9 cellular contexts compared by ENCODE assay signal in genomic region chr4:104966349-104967033, GRCh38.
A peak's percentile ranks its signal among the peaks of the same experiment; 100 is the strongest.
DNase-seq lines count a peak whose midpoint lies in the region; ATAC-seq and TF ChIP-seq lines count a peak whose summit lies in the region.
"Had no signal": no experiment of that assay in that cellular context is flagged by ENCODE, and none has a peak within 500 bp of the region (broad histone marks: within the 10 kb centered on the region; RNA-seq: fewer than 3 reads in every experiment).

No MANE protein-coding gene starts in this region.

- H3K27ac ChIP-seq in mammary epithelial cell (ENCODE audit: insufficient read depth, low read depth, low read length), result no peak overlapping the region
- peak overlapping the region in 18 of 21 experiments; percentile 8 to 81 (median 64) for H3K27ac ChIP-seq in skin epidermis
- H3K27ac ChIP-seq: SJSA1 had no signal

- H3K4me3 ChIP-seq in mammary epithelial cell (replicated peaks in 1 of 3; ENCODE audit: insufficient read depth in 1 of 3, low read depth in 2 of 3, low read length in 3 of 3), result no peak overlapping the region
- peak overlapping the region in 1 of 7 experiments; percentile 12 for H3K4me3 ChIP-seq in skin epidermis
- H3K4me3 ChIP-seq: SJSA1 had no signal

- H3K9ac ChIP-seq in mammary epithelial cell (ENCODE audit: insufficient read depth, low read length), result no peak overlapping the region

- DNase-seq in Kasumi-1 (lab: John Stamatoyannopoulos, UW), result peak; percentile 84 to 88
- DNase-seq in mammary epithelial cell, result peak; percentile 26
- DNase-seq in mucosa of gallbladder (ENCODE audit: low spot score), result no peak
- DNase-seq in C1 segment of cervical spinal cord (lab: John Stamatoyannopoulos, UW), result no peak
- no peak for DNase-seq in GM03348 (ENCODE audit: low spot score)

- TF ChIP-seq CTCF in mammary epithelial cell (conservative IDR thresholded peaks at IDR 0.05 in 1 of 2, IDR thresholded peaks at IDR 0.05 in 1 of 2; ENCODE audit: extremely low read depth in 1 of 2, insufficient read depth in 1 of 2, low read depth in 1 of 2, low read length in 2 of 2), result no peak

- peak overlapping the region; percentile 47 for H3K4me2 ChIP-seq in mammary epithelial cell (ENCODE audit: insufficient read depth, low read depth, low read length)

- no TSS peak for BruUV-seq in mammary epithelial cell (replicated peaks; lab: Mats Ljungman, UMichigan)

- peaks cover 17% of the 10 kb centered on the region for H3K4me1 ChIP-seq in mammary epithelial cell (ENCODE audit: insufficient read depth, low read length)
- H3K4me1 ChIP-seq: SJSA1 had no signal

- 67% methylated on average over 3 of the region's 3 CpGs for WGBS in mammary epithelial cell (ENCODE audit: low coverage, missing lambda C conversion rate)

- H3K36me3 ChIP-seq in mammary epithelial cell (ENCODE audit: insufficient read depth, low read length), result no peaks in the 10 kb centered on the region
- H3K36me3 ChIP-seq: SJSA1 had no signal

- no peaks in the 10 kb centered on the region for H4K20me1 ChIP-seq in mammary epithelial cell (ENCODE audit: insufficient read depth, low read length)

- intact Hi-C loops in mammary epithelial cell (cut with micrococcal nuclease), result no loop called here

- H3K79me2 ChIP-seq in mammary epithelial cell (ENCODE audit: insufficient read depth, low read length), result no peaks in the 10 kb centered on the region

- ATAC-seq in GM18861 (IDR thresholded peaks at IDR 0.05; ENCODE audit: unreplicated experiment) (peak; percentile 98), GM21723 (IDR thresholded peaks at IDR 0.05; ENCODE audit: unreplicated experiment) (peak; percentile 96)

- CTCF ChIA-PET in mammary epithelial cell (lab: Charles Lee; ENCODE audit: low non-redundant PET), result no interaction called here

- H3K9me3 ChIP-seq in mammary epithelial cell (replicated peaks; ENCODE audit: insufficient read depth, low read length), result no peaks in the 10 kb centered on the region
- H3K9me3 ChIP-seq: SJSA1 had no signal

- H2AFZ ChIP-seq in mammary epithelial cell (ENCODE audit: low read depth, low read length), result peak overlapping the region; percentile 85

- no peaks in the 10 kb centered on the region for H3K27me3 ChIP-seq in mammary epithelial cell (ENCODE audit: insufficient read depth, low read length)
- H3K27me3 ChIP-seq: SJSA1 had no signal

- dilution Hi-C loops in mammary epithelial cell (cut with HindIII; ENCODE audit: low sequenced_read_pairs), result no loop called here

- in situ Hi-C loops in mammary epithelial cell (cut with MboI; ENCODE audit: low sequenced_read_pairs in 2 of 2), result no loop called here

Comparison
In these comparisons a context has a peak if more than half of its experiments do, and no peak if none do; other contexts are left out.
1. DNase-seq: peak in Kasumi-1 (2 of 2) and mammary epithelial cell (single experiment); none in mucosa of gallbladder (single experiment), C1 segment of cervical spinal cord (0 of 14) and GM03348 (single experiment).